8 cellular contexts compared by ENCODE assay signal in genomic region chr14:68577802-68578431, GRCh38.
A peak's percentile ranks its signal among the peaks of the same experiment; 100 is the strongest.
DNase-seq lines count a peak whose midpoint lies in the region; ATAC-seq, FAIRE-seq and TF ChIP-seq lines count a peak whose summit lies in the region.
"Not testable (repeated sequence)": the region's sequence is repeated elsewhere in the genome, so short reads cannot be mapped to it uniquely, and the experiment has no call there.

No MANE protein-coding gene starts in this region.

- H4K5ac ChIP-seq in IMR-90 (ENCODE audit: low read depth, low read length), result peak overlapping the region; percentile 82

- H4K91ac ChIP-seq in IMR-90 (ENCODE audit: insufficient read depth, low read depth, low read length), result peak overlapping the region; percentile 98

- H4K20me1 ChIP-seq in IMR-90 (ENCODE audit: insufficient read depth, low read length), result not testable (repeated sequence)

- H2BK120ac ChIP-seq in IMR-90 (ENCODE audit: low read depth, low read length), result peak overlapping the region; percentile 98

- DNase-seq in COLO829 (ENCODE audit: low spot score) (peak; percentile 48), IMR-90 (peak; percentile 98), SJCRH30 (peak; percentile 41 to 51), breast epithelium (ENCODE audit: low spot score in 2 of 2) (peak in 1 of 2 donors; percentile 84), fibroblast of the conjunctiva (ENCODE audit: low read depth) (peak; percentile 83), left lobe of liver (ENCODE audit: low spot score) (peak; percentile 72), pancreas (peak in 1 of 6 donors; percentile 29), tibial nerve (ENCODE audit: low spot score in 2 of 2) (peak; percentile 30 to 63)

- peak overlapping the region; percentile 99 for H2BK5ac ChIP-seq in IMR-90 (ENCODE audit: low read depth, low read length, poor library complexity, severe bottlenecking)

- peak overlapping the region; percentile 99 for H3K4ac ChIP-seq in IMR-90 (ENCODE audit: low read depth, low read length)

- in situ Hi-C loops in IMR-90 (cut with MboI; ENCODE audit: low sequenced_read_pairs), result loop anchor here (10.0 kb wide), 1 partner anchor 323 kb away; no protein-coding TSS in a partner anchor

- H3K23ac ChIP-seq in IMR-90 (ENCODE audit: low read depth, low read length), result peak overlapping the region; percentile 92

- BruUV-seq in IMR-90 (replicated peaks; lab: Mats Ljungman, UMichigan), result not testable (repeated sequence)

- H3K79me1 ChIP-seq in IMR-90 (ENCODE audit: low read depth in 1 of 2, low read length in 2 of 2), result peaks cover 0 to 19% of the 10 kb centered on the region in 2 experiments; a peak in 2 of 4 replicates

- H3K4me2 ChIP-seq in IMR-90 (ENCODE audit: low read depth, low read length), result 0 out of 2 replicates have a peak overlapping the region, but pooled peaks have one; percentile 14

- dilution Hi-C loops in IMR-90 (cut with HindIII; ENCODE audit: low sequenced_read_pairs, unreplicated experiment), result not testable (repeated sequence)

- WGBS in IMR-90 (ENCODE audit: extremely low coverage in 2 of 2, insufficient read length in 1 of 2), 2 experiments, result 30% methylated on average over 4 of the region's 14 CpGs; no CpG with 5 or more reads in 1 of the 2 experiments
- WGBS in pancreas, 2 donors, result 78 to 79% methylated on average over 14 of the region's 14 CpGs
- 71 to 78% methylated on average over 14 of the region's 14 CpGs for WGBS in tibial nerve, 2 donors

- peak overlapping the region; percentile 95; the same call in 2 of the 3 replicates for H2BK15ac ChIP-seq in IMR-90 (ENCODE audit: low read depth, low read length)

- CTCF ChIA-PET in IMR-90 (lab: Yijun Ruan, JAX), result not testable (repeated sequence)

- H2BK20ac ChIP-seq in IMR-90 (ENCODE audit: low read depth, low read length), result peak overlapping the region; percentile 98

- 0 out of 2 replicates have a peak, but pooled peaks have one; percentile 1 for TF ChIP-seq CTCF in IMR-90 (conservative IDR thresholded peaks at IDR 0.05; ENCODE audit: low read depth, low read length)
- TF ChIP-seq CTCF in breast epithelium (IDR thresholded peaks at IDR 0.05); pancreas (IDR thresholded peaks at IDR 0.05); tibial nerve (IDR thresholded peaks at IDR 0.05): not testable (repeated sequence)

- not testable (repeated sequence) for H3K4me3 ChIP-seq in IMR-90 (ENCODE audit: insufficient read depth, low read depth, low read length); SJCRH30; breast epithelium; pancreas; tibial nerve

- POLR2A ChIA-PET in IMR-90 (lab: Charles Lee; ENCODE audit: unreplicated experiment), result not testable (repeated sequence)

- ATAC-seq in IMR-90 (ENCODE audit: low read depth) (peak; percentile 87), left lobe of liver (peak; percentile 74), pancreas (peak; percentile 38 to 78 (median 69))

- peak overlapping the region; percentile 93 for H3K27ac ChIP-seq in IMR-90 (ENCODE audit: insufficient read depth, low read length)
- peak overlapping the region; percentile 71 for H3K27ac ChIP-seq in SJCRH30
- peak overlapping the region; percentile 85 to 87 for H3K27ac ChIP-seq in breast epithelium
- peak overlapping the region in 2 of 4 donors; percentile 30 to 60 for H3K27ac ChIP-seq in pancreas
- H3K27ac ChIP-seq in tibial nerve, result peak overlapping the region in 2 of 4 donors; percentile 32 to 51

- TF ChIP-seq EP300 in tibial nerve (IDR thresholded peaks at IDR 0.05), result peak in 1 of 2 donors; percentile 87

- H2AK9ac ChIP-seq in IMR-90 (replicated peaks; ENCODE audit: low read depth, low read length, poor library complexity), result peak overlapping the region; percentile 74

- not testable (repeated sequence) for FAIRE-seq in pancreas (lab: Jason Lieb, UNC)

- TF ChIP-seq POLR2A in IMR-90 (IDR thresholded peaks at IDR 0.05; ENCODE audit: low read depth, low read length); breast epithelium (IDR thresholded peaks at IDR 0.05); tibial nerve (IDR thresholded peaks at IDR 0.05): not testable (repeated sequence)

- H3K9ac ChIP-seq in IMR-90 (ENCODE audit: low read depth, low read length), result peak overlapping the region; percentile 49

- peak overlapping the region; percentile 59 to 94 for H4K8ac ChIP-seq in IMR-90 (ENCODE audit: low read depth in 2 of 2, low read length in 2 of 2)

- H3K4me1 ChIP-seq in IMR-90 (ENCODE audit: control insufficient read depth, insufficient read depth, low read length) (peaks cover 37% of the 10 kb centered on the region), SJCRH30 (peaks cover 66% of the 10 kb centered on the region), breast epithelium (peaks cover 0 to 12% of the 10 kb centered on the region in 2 donors), tibial nerve (peaks cover 0 to 31% (median 4%) of the 10 kb centered on the region in 4 donors)
- not testable (repeated sequence) for H3K4me1 ChIP-seq in pancreas

- H3K36me3 ChIP-seq in IMR-90 (ENCODE audit: control insufficient read depth, insufficient read depth, low read length); SJCRH30; breast epithelium; pancreas; tibial nerve: not testable (repeated sequence)

- peak; percentile 21; the same call in 1 of the 2 replicates for TF ChIP-seq RAD21 in IMR-90 (IDR thresholded peaks at IDR 0.05; ENCODE audit: low read length)

- peak overlapping the region; percentile 51 for H2AFZ ChIP-seq in IMR-90 (replicated peaks; ENCODE audit: low read length, poor library complexity)

- H3K9me1 ChIP-seq in IMR-90 (ENCODE audit: insufficient read depth, low read length), result peaks cover 29% of the 10 kb centered on the region

- peak overlapping the region; percentile 89 for H3K18ac ChIP-seq in IMR-90 (ENCODE audit: low read depth, low read length)

- H3K14ac ChIP-seq in IMR-90 (replicated peaks; ENCODE audit: low read depth, low read length), result peak overlapping the region; percentile 95

- intact Hi-C loops in IMR-90 (cut with micrococcal nuclease), result loop anchor here (1.0 kb wide), 1 partner anchor 211 kb away; no protein-coding TSS in a partner anchor
- intact Hi-C loops in breast epithelium (cut with DNase I; ENCODE audit: low total_unique reads); pancreas (cut with DNase I): not testable (repeated sequence)

- peak overlapping the region; percentile 95 for H3K56ac ChIP-seq in IMR-90 (ENCODE audit: extremely low read depth, insufficient read depth, low read length)

- not testable (repeated sequence) for H3K9me3 ChIP-seq in IMR-90 (ENCODE audit: control insufficient read depth, insufficient read depth, low read length); SJCRH30 (replicated peaks); breast epithelium; pancreas; tibial nerve

- peak overlapping the region; percentile 97 for H2AK5ac ChIP-seq in IMR-90 (ENCODE audit: low read depth, low read length)

- not testable (repeated sequence) for H3K27me3 ChIP-seq in IMR-90 (ENCODE audit: control insufficient read depth, insufficient read depth, low read length); SJCRH30; breast epithelium; pancreas; tibial nerve

TF ChIP-seq in IMR-90, 13 proteins besides CTCF, POLR2A, EP300 and RAD21:
- TF ChIP-seq CEBPB (IDR thresholded peaks at IDR 0.05; ENCODE audit: low read depth, low read length), result peak; percentile 99
- peak; percentile 50; the same call in 1 of the 2 replicates for TF ChIP-seq MAFK (IDR thresholded peaks at IDR 0.05; ENCODE audit: low read depth, low read length)
- peak; percentile 60; the same call in 1 of the 2 replicates for TF ChIP-seq CHD1 (IDR thresholded peaks at IDR 0.05; ENCODE audit: low read depth, low read length)
- peak; percentile 43; the same call in 1 of the 2 replicates for TF ChIP-seq FOS (IDR thresholded peaks at IDR 0.05; ENCODE audit: low read depth, low read length)
- peak; percentile 90 for TF ChIP-seq MXI1 (IDR thresholded peaks at IDR 0.05; ENCODE audit: borderline replicate concordance, low read depth, low read length)
- TF ChIP-seq NFE2L2 (IDR thresholded peaks at IDR 0.05; ENCODE audit: low read depth, low read length), result peak; percentile 62; the same call in 1 of the 2 replicates
- TF ChIP-seq BHLHE40 (IDR thresholded peaks at IDR 0.05; ENCODE audit: low read depth, low read length), result peak; percentile 71
